22 cellular contexts compared by ENCODE assay signal in the genomic region with DNA sequence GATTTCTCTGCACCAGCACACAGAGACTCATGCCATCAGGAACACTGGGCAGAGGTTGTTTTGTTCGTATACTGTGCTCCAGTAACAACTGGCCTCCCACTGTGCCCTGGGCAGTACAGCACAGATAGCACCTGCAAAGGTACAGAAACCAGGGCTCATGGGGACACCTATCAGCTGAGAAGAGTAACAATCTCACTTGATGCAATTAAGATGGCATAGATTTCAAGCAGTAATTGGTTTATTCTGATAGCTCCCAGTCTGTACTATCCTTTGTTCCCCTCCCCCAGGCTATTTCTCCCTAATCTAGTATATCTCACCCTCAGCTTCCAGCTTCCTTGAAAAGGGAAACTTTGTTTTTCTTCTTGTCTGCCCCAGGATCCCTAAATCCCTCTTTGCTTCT.
DNase-seq lines count a peak whose midpoint lies in the region; ATAC-seq lines count a peak whose summit lies in the region.
"Had no signal": no experiment of that assay in that cellular context is flagged by ENCODE, and none has a peak within 500 bp of the region (broad histone marks: within the 10 kb centered on the region; RNA-seq: fewer than 3 reads in every experiment).

No MANE protein-coding gene starts in this region.

- no peaks in the 10 kb centered on the region for H3K36me3 ChIP-seq in H7 (replicated peaks; ENCODE audit: control insufficient read depth, insufficient read depth, low read length)
- H3K36me3 ChIP-seq: SJSA1 had no signal

- H3K4me3 ChIP-seq in H7 (ENCODE audit: insufficient read depth, low read depth, low read length), result no peak overlapping the region
- H3K4me3 ChIP-seq: SJSA1 had no signal

- no peak for ATAC-seq in GM21825 (IDR thresholded peaks at IDR 0.05; ENCODE audit: unreplicated experiment)
- no peak for ATAC-seq in GM19397 (IDR thresholded peaks at IDR 0.05; ENCODE audit: unreplicated experiment)
- ATAC-seq in GM19035 (IDR thresholded peaks at IDR 0.05; ENCODE audit: unreplicated experiment), result no peak
- ATAC-seq: Right ventricle myocardium inferior, T-helper 17 cell had no signal

- H3K27me3 ChIP-seq in H7 (ENCODE audit: control insufficient read depth, insufficient read depth, low read length), result no peaks in the 10 kb centered on the region
- H3K27me3 ChIP-seq: SJSA1 had no signal

- DNase-seq in NCI-H345 (lab: John Stamatoyannopoulos, UW) (peak; percentile 16), NCI-H345 treated with DMSO at 0.1 percent for 48 hours (lab: John Stamatoyannopoulos, UW; ENCODE audit: unreplicated experiment) (no peak), H7 (peak; percentile 7), NCI-H82 treated with DMSO at 0.1 percent for 48 hours (lab: John Stamatoyannopoulos, UW; ENCODE audit: unreplicated experiment) (peak; percentile 87), iPS-NIHi7 (ENCODE audit: extremely low spot score) (peak; percentile 20)
- DNase-seq: DMS53, GF-D8, HCEC 1CT, KG1, NCI-H1092 treated with DMSO at 0.1 percent for 48 hours, NCI-H1694 treated with DMSO at 0.1 percent for 48 hours, NCI-H2081 treated with DMSO at 0.1 percent for 48 hours, NCI-H226, NCI-H524 treated with DMSO at 0.1 percent for 48 hours, OCI-M1, SW 1271, T-helper 17 cell had no signal
